In the genomic region with DNA sequence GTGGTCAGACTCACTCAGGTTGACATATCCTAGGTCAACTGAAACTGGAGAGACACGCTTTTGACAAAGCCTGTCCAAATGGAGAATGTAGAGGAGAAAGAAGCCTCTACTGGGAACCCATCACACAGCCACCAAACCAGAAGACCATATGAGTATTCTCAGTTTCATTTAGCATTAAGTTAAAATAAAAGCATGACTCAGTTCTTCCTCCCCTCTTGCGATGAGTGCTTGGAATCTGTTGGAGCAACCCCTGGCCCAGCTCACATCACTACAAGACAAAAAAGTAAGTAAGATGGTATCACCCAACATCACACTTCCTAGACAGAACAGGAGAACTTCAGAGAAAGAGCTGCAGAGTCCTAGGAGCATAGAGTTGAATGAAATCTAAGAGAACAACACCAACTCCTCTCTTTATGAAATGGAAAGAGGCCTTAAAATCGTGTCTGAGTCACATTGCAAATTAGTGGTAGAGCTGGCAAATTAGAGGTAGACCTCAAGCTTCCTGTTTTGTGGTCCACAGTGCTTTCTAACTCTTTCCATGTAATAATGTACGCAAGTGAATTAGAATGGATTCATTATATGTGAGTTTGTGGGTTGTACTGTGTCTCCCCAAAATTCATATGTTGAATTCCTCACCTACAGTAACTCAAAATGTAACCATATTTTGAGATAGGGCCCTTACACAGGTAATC, we compare ENCODE assay signal across 11 cellular contexts. TPM values are rescaled to one million over a fixed set of nuclear protein-coding genes. Genes with fewer than 3 reads are reported as not detected.
DNase-seq lines count a peak whose midpoint lies in the region; ATAC-seq and TF ChIP-seq lines count a peak whose summit lies in the region.
"Had no signal": no experiment of that assay in that cellular context is flagged by ENCODE, and none has a peak within 500 bp of the region (broad histone marks: within the 10 kb centered on the region; RNA-seq: fewer than 3 reads in every experiment).

No MANE protein-coding gene starts in this region.

- H3K36me3 Mint-ChIP-seq in natural killer cell treated with Interleukin-12 subunit alpha and Interleukin-12 subunit beta and Interleukin-15 and Interleukin-18, amount 100 ng/mL, for 72 hours = peaks cover 4% of the 10 kb centered on the region
- H3K36me3 Mint-ChIP-seq in natural killer cell = no peaks in the 10 kb centered on the region
- no peaks in the 10 kb centered on the region for H3K36me3 Mint-ChIP-seq in stimulated activated memory B cell treated with anti-CD40 and anti-IgM and Interleukin-4, amounts not matched to agents 10 μg/mL and 1 μg/mL and 100 μg/mL, for 72 hours

- WGBS in upper lobe of left lung, 2 donors = 68 to 78% methylated on average over 4 of the region's 4 CpGs

- TF ChIP-seq CTCF in natural killer cell (IDR thresholded peaks at IDR 0.05) = no peak
- TF ChIP-seq CTCF in upper lobe of left lung (IDR thresholded peaks at IDR 0.05) = no peak
- TF ChIP-seq CTCF in colonic mucosa (IDR thresholded peaks at IDR 0.05) = no peak

- H3K4me1 Mint-ChIP-seq in natural killer cell treated with Interleukin-12 subunit alpha and Interleukin-12 subunit beta and Interleukin-15 and Interleukin-18, amount 100 ng/mL, for 72 hours (ENCODE audit: low read depth in 2 of 2) = peaks cover 0 to 3% of the 10 kb centered on the region in 2 donors
- no peaks in the 10 kb centered on the region for H3K4me1 Mint-ChIP-seq in natural killer cell
- H3K4me1 Mint-ChIP-seq in stimulated activated memory B cell treated with anti-CD40 and anti-IgM and Interleukin-4, amounts not matched to agents 10 μg/mL and 1 μg/mL and 100 μg/mL, for 72 hours = peaks cover 4% of the 10 kb centered on the region

- intact Hi-C loops in natural killer cell (cut with micrococcal nuclease) (no loop called here), colonic mucosa (cut with DNase I) (no loop called here)

- H3K4me3 Mint-ChIP-seq in natural killer cell treated with Interleukin-12 subunit alpha and Interleukin-12 subunit beta and Interleukin-15 and Interleukin-18, amount 100 ng/mL, for 72 hours = no peak overlapping the region
- H3K4me3 Mint-ChIP-seq in natural killer cell = no peak overlapping the region
- H3K4me3 Mint-ChIP-seq in stimulated activated memory B cell treated with anti-CD40 and anti-IgM and Interleukin-4, amounts not matched to agents 10 μg/mL and 1 μg/mL and 100 μg/mL, for 72 hours = no peak overlapping the region

- H3K36me3 ChIP-seq in upper lobe of left lung (no peaks in the 10 kb centered on the region), colonic mucosa (no peaks in the 10 kb centered on the region)
- H3K36me3 ChIP-seq: thyroid gland had no signal

- H3K4me3 ChIP-seq in upper lobe of left lung (no peak overlapping the region), colonic mucosa (no peak overlapping the region)
- H3K4me3 ChIP-seq: thyroid gland had no signal

- H3K9me3 ChIP-seq in upper lobe of left lung (no peaks in the 10 kb centered on the region), colonic mucosa (no peaks in the 10 kb centered on the region)
- H3K9me3 ChIP-seq: thyroid gland had no signal

- H3K4me1 ChIP-seq in upper lobe of left lung (no peaks in the 10 kb centered on the region), colonic mucosa (no peaks in the 10 kb centered on the region)
- H3K4me1 ChIP-seq: thyroid gland had no signal

- H3K27ac Mint-ChIP-seq in natural killer cell treated with Interleukin-12 subunit alpha and Interleukin-12 subunit beta and Interleukin-15 and Interleukin-18, amount 100 ng/mL, for 72 hours = no peak overlapping the region
- H3K27ac Mint-ChIP-seq in natural killer cell = no peak overlapping the region
- H3K27ac Mint-ChIP-seq in stimulated activated memory B cell treated with anti-CD40 and anti-IgM and Interleukin-4, amounts not matched to agents 10 μg/mL and 1 μg/mL and 100 μg/mL, for 72 hours = no peak overlapping the region

- no peak for DNase-seq in natural killer cell treated with Interleukin-12 subunit alpha and Interleukin-12 subunit beta and Interleukin-15 and Interleukin-18, amount 100 ng/mL, for 72 hours (ENCODE audit: low spot score)
- DNase-seq in natural killer cell (no peak), upper lobe of left lung (no peak), dermis blood vessel endothelial cell (no peak), colonic mucosa (no peak)
- DNase-seq: NCI-H2107, thyroid gland had no signal

- no peaks in the 10 kb centered on the region for H3K27me3 Mint-ChIP-seq in natural killer cell treated with Interleukin-12 subunit alpha and Interleukin-12 subunit beta and Interleukin-15 and Interleukin-18, amount 100 ng/mL, for 72 hours
- no peaks in the 10 kb centered on the region for H3K27me3 Mint-ChIP-seq in natural killer cell (ENCODE audit: low read depth in 2 of 2)
- peaks cover 11% of the 10 kb centered on the region for H3K27me3 Mint-ChIP-seq in stimulated activated memory B cell treated with anti-CD40 and anti-IgM and Interleukin-4, amounts not matched to agents 10 μg/mL and 1 μg/mL and 100 μg/mL, for 72 hours

- H3K9ac ChIP-seq in colonic mucosa (ENCODE audit: low read depth in 2 of 2, low read length in 2 of 2) = no peak overlapping the region

- H3K27me3 ChIP-seq in upper lobe of left lung (no peaks in the 10 kb centered on the region), colonic mucosa (no peaks in the 10 kb centered on the region)
- H3K27me3 ChIP-seq: thyroid gland had no signal

- peaks cover 15% of the 10 kb centered on the region for H3K9me3 Mint-ChIP-seq in natural killer cell treated with Interleukin-12 subunit alpha and Interleukin-12 subunit beta and Interleukin-15 and Interleukin-18, amount 100 ng/mL, for 72 hours
- peaks cover 8 to 11% of the 10 kb centered on the region in 2 donors for H3K9me3 Mint-ChIP-seq in natural killer cell
- H3K9me3 Mint-ChIP-seq in stimulated activated memory B cell treated with anti-CD40 and anti-IgM and Interleukin-4, amounts not matched to agents 10 μg/mL and 1 μg/mL and 100 μg/mL, for 72 hours = peaks cover 3% of the 10 kb centered on the region

- ATAC-seq in natural killer cell treated with Interleukin-12 subunit alpha and Interleukin-12 subunit beta and Interleukin-15 and Interleukin-18, amount 100 ng/mL, for 72 hours = peak; percentile 32 to 41
- ATAC-seq in natural killer cell (no peak), HG02623 (IDR thresholded peaks at IDR 0.05; ENCODE audit: unreplicated experiment) (peak; percentile 47), HG03565 (IDR thresholded peaks at IDR 0.05; ENCODE audit: unreplicated experiment) (peak; percentile 76), upper lobe of left lung (ENCODE audit: low FRiP score in 2 of 2) (no peak)
- ATAC-seq in stimulated activated memory B cell treated with anti-CD40 and anti-IgM and Interleukin-4, amounts not matched to agents 10 μg/mL and 1 μg/mL and 100 μg/mL, for 72 hours = peak; percentile 52
- ATAC-seq: SK-N-SH treated with all-trans-retinoic acid at 6 μM for 48 hours had no signal

- TF ChIP-seq POLR2A in upper lobe of left lung (IDR thresholded peaks at IDR 0.05) = no peak

- no peak for TF ChIP-seq EP300 in upper lobe of left lung (IDR thresholded peaks at IDR 0.05)

- H3K27ac ChIP-seq in upper lobe of left lung = no peak overlapping the region
- H3K27ac ChIP-seq in colonic mucosa = no peak overlapping the region
- H3K27ac ChIP-seq: thyroid gland had no signal

RNA-seq across cellular contexts. Expression of a gene that starts 51.2 kb away (rescaled TPM):
- not detected for total RNA-seq in natural killer cell treated with Interleukin-12 subunit alpha and Interleukin-12 subunit beta and Interleukin-15 and Interleukin-18, amount 100 ng/mL, for 72 hours
- not detected for total RNA-seq in natural killer cell
- total RNA-seq in upper lobe of left lung = 1 to 10 TPM in 5 of 6 donors, under 1 TPM in 1; 0.83 to 5.3 (median 2.2) TPM
- 1.2 and 1.3 TPM in 2 replicates for total RNA-seq in dermis blood vessel endothelial cell
- total RNA-seq in colonic mucosa = under 1 TPM; 0.25 to 0.48 TPM

Comparison
In these comparisons a context has a peak if more than half of its experiments do, and no peak if none do; other contexts are left out.
1. ATAC-seq: peak in natural killer cell treated with Interleukin-12 subunit alpha and Interleukin-12 subunit beta and Interleukin-15 and Interleukin-18, amount 100 ng/mL, for 72 hours (2 of 2), HG02623 (single experiment), HG03565 (single experiment) and stimulated activated memory B cell treated with anti-CD40 and anti-IgM and Interleukin-4, amounts not matched to agents 10 μg/mL and 1 μg/mL and 100 μg/mL, for 72 hours (single experiment); none in natural killer cell (0 of 3) and upper lobe of left lung (0 of 2).